8 cellular contexts compared by ENCODE assay signal in the genomic region with DNA sequence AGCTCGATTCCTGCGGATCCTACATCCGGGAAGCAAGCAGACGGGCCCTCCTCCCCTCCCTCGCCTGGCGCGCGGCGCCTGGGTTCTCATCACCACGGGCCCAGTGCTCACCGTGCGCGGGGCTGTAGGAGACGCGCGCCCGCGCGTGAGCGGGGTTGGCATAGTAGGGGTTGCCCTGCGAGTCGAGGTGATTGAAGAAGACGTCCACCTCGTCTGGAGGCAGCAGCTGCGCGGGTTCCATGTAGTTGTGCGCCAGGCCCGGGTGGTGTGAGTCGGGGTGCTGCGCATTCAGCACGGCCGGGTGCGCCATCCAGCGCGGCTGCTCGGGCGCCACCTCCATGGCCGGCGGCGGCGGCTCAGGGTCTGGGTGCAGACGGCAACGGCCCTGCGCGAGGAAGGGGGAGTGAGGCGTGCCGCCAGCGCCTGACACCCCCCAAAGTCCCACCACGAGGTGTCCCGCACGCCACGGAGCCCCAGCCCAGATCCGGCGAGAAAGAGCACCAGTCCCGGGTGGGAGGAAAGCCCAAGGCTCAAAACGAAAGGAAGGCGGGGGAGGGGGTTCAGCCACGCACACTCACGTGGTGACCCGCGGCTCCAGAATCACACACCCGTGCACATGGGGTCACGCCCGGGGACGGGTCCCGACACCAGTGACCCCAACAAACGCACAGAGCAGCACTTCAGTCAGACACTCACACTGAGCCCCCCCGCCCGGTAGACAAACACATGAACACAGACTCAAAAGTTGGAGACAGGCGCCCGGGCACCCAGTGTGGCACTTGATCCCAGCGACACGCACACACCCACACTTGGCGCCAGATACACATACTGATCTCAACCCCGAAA. TPM values are rescaled to one million over a fixed set of nuclear protein-coding genes. Genes with fewer than 3 reads are reported as not detected.
DNase-seq lines count a peak whose midpoint lies in the region; ATAC-seq, FAIRE-seq and TF ChIP-seq lines count a peak whose summit lies in the region.

No MANE protein-coding gene starts in this region.

- peak overlapping the region; percentile 82 for H3K4me3 ChIP-seq in AG04450 (ENCODE audit: low read depth, low read length)

- no peaks in the 10 kb centered on the region for H3K9me3 Mint-ChIP-seq in activated T-cell treated with anti-CD3 and anti-CD28 coated beads, Interleukin-2, amount 50 U/mL, for 4 hours

- TF ChIP-seq CTCF in AG04450 (IDR thresholded peaks at IDR 0.05; ENCODE audit: low read depth, low read length) = no peak

- no peaks in the 10 kb centered on the region for H3K27me3 ChIP-seq in AG04450 (ENCODE audit: control insufficient read depth, insufficient read depth, low read length)

- peak overlapping the region; percentile 79 for H3K4me3 Mint-ChIP-seq in activated T-cell treated with anti-CD3 and anti-CD28 coated beads, Interleukin-2, amount 50 U/mL, for 4 hours

- FAIRE-seq in GM12891 (lab: Jason Lieb, UNC) = peak; percentile 26

- peak; percentile 19 to 20 for ATAC-seq in activated T-cell treated with anti-CD3 and anti-CD28 coated beads, Interleukin-2, amount 50 U/mL, for 4 hours
- ATAC-seq in left cardiac atrium (peak in 1 of 2 donors; percentile 8), sciatic nerve (peak; percentile 16)

- H3K36me3 Mint-ChIP-seq in activated T-cell treated with anti-CD3 and anti-CD28 coated beads, Interleukin-2, amount 50 U/mL, for 4 hours (ENCODE audit: insufficient read depth) = no peaks in the 10 kb centered on the region

- CTCF ChIA-PET in AG04450 (lab: Charles Lee) = interaction anchor here (1.2 to 1.3 kb wide), 2 partner anchors 10 to 62 kb away, joined by 3 to 4 read pairs; no protein-coding TSS in a partner anchor

- peaks cover 48% of the 10 kb centered on the region for H3K4me1 Mint-ChIP-seq in activated T-cell treated with anti-CD3 and anti-CD28 coated beads, Interleukin-2, amount 50 U/mL, for 4 hours (ENCODE audit: low read depth)

- TF ChIP-seq POLR2A in GM12891 (IDR thresholded peaks at IDR 0.05; ENCODE audit: low read depth, low read length) = no peak

- H3K27me3 Mint-ChIP-seq in activated T-cell treated with anti-CD3 and anti-CD28 coated beads, Interleukin-2, amount 50 U/mL, for 4 hours (ENCODE audit: low read depth) = peaks cover 80% of the 10 kb centered on the region

- no peaks in the 10 kb centered on the region; the same call in 1 of the 2 replicates for H3K9me3 ChIP-seq in AG04450 (ENCODE audit: control insufficient read depth, insufficient read depth, low read length)

- intact Hi-C loops in left cardiac atrium (cut with DNase I) (no loop called here), sciatic nerve (cut with DNase I) (no loop called here)

- POLR2A ChIA-PET in AG04450 (lab: Yijun Ruan, JAX) = interaction anchor here (1.0 kb wide), 1 partner anchor 20 kb away, joined by 3 read pairs; no protein-coding TSS in a partner anchor

- DNase-seq in AG04450 (ENCODE audit: low read depth, low spot score) = no peak
- no peak for DNase-seq in GM12891 (ENCODE audit: insufficient read length, low spot score)
- no peak for DNase-seq in activated T-cell treated with anti-CD3 and anti-CD28 coated beads, Interleukin-2, amount 50 U/mL, for 4 hours
- peak; percentile 43 for DNase-seq in left cardiac atrium
- DNase-seq in sciatic nerve (ENCODE audit: low spot score) = no peak
- no peak for DNase-seq in stimulated activated CD4-positive, alpha-beta T cell treated with anti-CD3 and anti-CD28 coated beads, Interleukin-2, amount 100 ng/mL, for 48 hours
- no peak for DNase-seq in SW480 (ENCODE audit: low spot score)
- no peak for DNase-seq in effector CD8-positive, alpha-beta T cell (lab: John Stamatoyannopoulos, UW)

- H3K27ac ChIP-seq in AG04450 (ENCODE audit: low read depth, low read length) = peak overlapping the region; percentile 52

TF ChIP-seq in GM12891, 5 proteins besides CTCF, POLR2A, EP300 and RAD21:
- TF ChIP-seq POLR2AphosphoS5 (IDR thresholded peaks at IDR 0.05; ENCODE audit: low read depth, low read length) = no peak
- no peak for TF ChIP-seq POU2F2 (IDR thresholded peaks at IDR 0.05; ENCODE audit: low read depth, low read length)
- no peak for TF ChIP-seq PAX5 (IDR thresholded peaks at IDR 0.05; ENCODE audit: insufficient read depth, low read length, severe bottlenecking)
- TF ChIP-seq SPI1 (IDR thresholded peaks at IDR 0.05; ENCODE audit: low read depth, low read length) = no peak
- TF ChIP-seq TAF1 (IDR thresholded peaks at IDR 0.05; ENCODE audit: low read depth, low read length) = no peak

RNA-seq across cellular contexts. Expression of gene GATA2, which starts 6.1 kb away (rescaled TPM):
- polyA plus RNA-seq in AG04450 (2011; rRNA removed) = 4.8 and 6.1 TPM in 2 replicates
- 4.2 and 4.9 TPM in 2 replicates for polyA minus RNA-seq in AG04450 (2011; rRNA and poly(A)+ RNA removed)
- polyA plus RNA-seq in GM12891 (2012; ENCODE audit: low read depth, missing spikeins) = 0.06 TPM
- 10 to 100 TPM in 2 of 3 donors, 1 to 10 TPM in 1; 2.3 to 13.7 (median 12.2) TPM for total RNA-seq in activated T-cell treated with anti-CD3 and anti-CD28 coated beads, Interleukin-2, amount 50 U/mL, for 4 hours
- total RNA-seq in left cardiac atrium (10 to 100 TPM in 1 of 2 donors, 1 to 10 TPM in 1; 8.9 to 23.8 TPM), sciatic nerve (23.5 TPM)

RNA-seq across cellular contexts. Expression of gene DNAJB8, which starts 20.2 kb away (rescaled TPM):
- not detected in 2 replicates for polyA plus RNA-seq in AG04450 (2011; rRNA removed)
- polyA minus RNA-seq in AG04450 (2011; rRNA and poly(A)+ RNA removed) = not detected in 2 replicates
- not detected for polyA plus RNA-seq in GM12891 (2012; ENCODE audit: low read depth, missing spikeins)
- total RNA-seq in activated T-cell treated with anti-CD3 and anti-CD28 coated beads, Interleukin-2, amount 50 U/mL, for 4 hours = not detected
- total RNA-seq in left cardiac atrium = not detected
- not detected for total RNA-seq in sciatic nerve
